ENCODE assay signal across 8 cellular contexts in the genomic region with DNA sequence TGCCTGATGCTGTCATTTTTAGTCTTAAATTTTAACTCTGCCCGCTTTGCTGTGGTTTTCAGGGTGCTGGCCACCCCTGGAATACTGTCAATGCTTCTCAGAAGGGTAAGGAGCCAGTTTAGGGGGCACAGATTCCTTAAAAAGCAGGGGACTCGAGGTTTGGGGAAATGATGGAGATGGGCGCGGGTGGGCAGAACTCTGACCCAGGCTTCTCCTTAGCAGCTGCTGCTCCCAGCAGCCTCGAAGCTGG. TPM values are rescaled to one million over a fixed set of nuclear protein-coding genes. Genes with fewer than 3 reads are reported as not detected.
DNase-seq lines count a peak whose midpoint lies in the region; ATAC-seq and TF ChIP-seq lines count a peak whose summit lies in the region.

No MANE protein-coding gene starts in this region.

- ATAC-seq in activated CD8-positive, alpha-beta memory T cell treated with anti-CD3 and anti-CD28 coated beads, Interleukin-2, amount 10 ng/mL, durations not matched to agents 7 days and 5 days, result no peak
- ATAC-seq in activated naive CD8-positive, alpha-beta T cell treated with anti-CD3 and anti-CD28 coated beads, Interleukin-2, amount 50 U/mL, for 24 hours, result no peak
- no peak for ATAC-seq in PC-3
- no peak for ATAC-seq in GM19035 (IDR thresholded peaks at IDR 0.05; ENCODE audit: unreplicated experiment)

- peaks cover 33% of the 10 kb centered on the region for H3K4me1 Mint-ChIP-seq in activated CD8-positive, alpha-beta memory T cell treated with anti-CD3 and anti-CD28 coated beads, Interleukin-2, amount 10 ng/mL, durations not matched to agents 7 days and 5 days
- peaks cover 77% of the 10 kb centered on the region for H3K4me1 Mint-ChIP-seq in activated naive CD8-positive, alpha-beta T cell treated with anti-CD3 and anti-CD28 coated beads, Interleukin-2, amount 50 U/mL, for 24 hours

- H3K4me1 ChIP-seq in mesodermal cell (ENCODE audit: control insufficient read depth, insufficient read depth, low read length, poor library complexity, severe bottlenecking) (peaks cover 37% of the 10 kb centered on the region), testis (peaks cover 41% of the 10 kb centered on the region), PC-3 (ENCODE audit: insufficient read depth, low read length) (no peaks in the 10 kb centered on the region)

- no peaks in the 10 kb centered on the region for H3F3A ChIP-seq in PC-3 (ENCODE audit: low read length, unreplicated experiment)

- H3K27ac ChIP-seq in mesodermal cell (ENCODE audit: low read depth, low read length, severe bottlenecking) (peak overlapping the region; percentile 50), testis (peak overlapping the region; percentile 80 to 82), PC-3 (ENCODE audit: low read length) (no peak overlapping the region)

- TF ChIP-seq CTCF in testis (IDR thresholded peaks at IDR 0.05) (no peak), PC-3 (conservative IDR thresholded peaks at IDR 0.05; ENCODE audit: low read depth, low read length) (no peak)

- H3K9me3 Mint-ChIP-seq in activated CD8-positive, alpha-beta memory T cell treated with anti-CD3 and anti-CD28 coated beads, Interleukin-2, amount 10 ng/mL, durations not matched to agents 7 days and 5 days (ENCODE audit: low read depth), result no peaks in the 10 kb centered on the region
- H3K9me3 Mint-ChIP-seq in activated naive CD8-positive, alpha-beta T cell treated with anti-CD3 and anti-CD28 coated beads, Interleukin-2, amount 50 U/mL, for 24 hours, result no peaks in the 10 kb centered on the region

- H4K20me1 ChIP-seq in PC-3 (ENCODE audit: low read length), result no peaks in the 10 kb centered on the region

- no peaks in the 10 kb centered on the region for H3K27me3 Mint-ChIP-seq in activated CD8-positive, alpha-beta memory T cell treated with anti-CD3 and anti-CD28 coated beads, Interleukin-2, amount 10 ng/mL, durations not matched to agents 7 days and 5 days
- H3K27me3 Mint-ChIP-seq in activated naive CD8-positive, alpha-beta T cell treated with anti-CD3 and anti-CD28 coated beads, Interleukin-2, amount 50 U/mL, for 24 hours, result no peaks in the 10 kb centered on the region

- H2AFZ ChIP-seq in PC-3 (ENCODE audit: low read length), result no peak overlapping the region

- CTCF ChIA-PET in activated CD8-positive, alpha-beta memory T cell treated with anti-CD3 and anti-CD28 coated beads, Interleukin-2, amount 10 ng/mL, durations not matched to agents 7 days and 5 days (lab: Charles Lee), result interaction anchor here (0.7 to 31.0 kb wide), 31 partner anchors 9 to 252 kb away, joined by 3 to 967 read pairs (median 5); a partner anchor contains a TSS
- CTCF ChIA-PET in PC-3 (lab: Charles Lee), result no interaction called here

- intact Hi-C loops in testis (cut with DNase I; ENCODE audit: low total_unique reads), result no loop called here
- intact Hi-C loops in PC-3 (cut with micrococcal nuclease), result no loop called here

- H3K4me2 ChIP-seq in PC-3 (ENCODE audit: low read length), result no peak overlapping the region

- peaks cover 43% of the 10 kb centered on the region for H3K36me3 Mint-ChIP-seq in activated CD8-positive, alpha-beta memory T cell treated with anti-CD3 and anti-CD28 coated beads, Interleukin-2, amount 10 ng/mL, durations not matched to agents 7 days and 5 days
- peaks cover 65% of the 10 kb centered on the region for H3K36me3 Mint-ChIP-seq in activated naive CD8-positive, alpha-beta T cell treated with anti-CD3 and anti-CD28 coated beads, Interleukin-2, amount 50 U/mL, for 24 hours (ENCODE audit: low read depth)

- TF ChIP-seq POLR2A in testis (IDR thresholded peaks at IDR 0.05), result no peak

- BruUV-seq in PC-3 (replicated peaks; lab: Mats Ljungman, UMichigan), result no TSS peak

- DNase-seq in activated CD8-positive, alpha-beta memory T cell treated with anti-CD3 and anti-CD28 coated beads, Interleukin-2, amount 10 ng/mL, durations not matched to agents 7 days and 5 days, result no peak
- no peak for DNase-seq in activated CD8-positive, alpha-beta memory T cell treated with anti-CD3 and anti-CD28 coated beads for 24 hours
- DNase-seq in activated naive CD8-positive, alpha-beta T cell treated with anti-CD3 and anti-CD28 coated beads, Interleukin-2, amount 50 U/mL, for 24 hours, result no peak
- no peak for DNase-seq in testis
- no peak for DNase-seq in PC-3
- DNase-seq in NCI-H2171 treated with DMSO at 0.1 percent for 48 hours (lab: John Stamatoyannopoulos, UW), result no peak

- no peak overlapping the region for H3K4me3 Mint-ChIP-seq in activated CD8-positive, alpha-beta memory T cell treated with anti-CD3 and anti-CD28 coated beads, Interleukin-2, amount 10 ng/mL, durations not matched to agents 7 days and 5 days
- H3K4me3 Mint-ChIP-seq in activated naive CD8-positive, alpha-beta T cell treated with anti-CD3 and anti-CD28 coated beads, Interleukin-2, amount 50 U/mL, for 24 hours, result peak overlapping the region; percentile 67

- H3K9me2 ChIP-seq in PC-3 (replicated peaks; ENCODE audit: low read length), result no peaks in the 10 kb centered on the region

- H3K27ac Mint-ChIP-seq in activated CD8-positive, alpha-beta memory T cell treated with anti-CD3 and anti-CD28 coated beads, Interleukin-2, amount 10 ng/mL, durations not matched to agents 7 days and 5 days, result peak overlapping the region; percentile 34
- H3K27ac Mint-ChIP-seq in activated naive CD8-positive, alpha-beta T cell treated with anti-CD3 and anti-CD28 coated beads, Interleukin-2, amount 50 U/mL, for 24 hours, result peak overlapping the region; percentile 88

- H3K27me3 ChIP-seq in testis, result no peaks in the 10 kb centered on the region
- no peaks in the 10 kb centered on the region for H3K27me3 ChIP-seq in PC-3 (ENCODE audit: low read length)

- POLR2A ChIA-PET in PC-3 (lab: Charles Lee; ENCODE audit: unreplicated experiment), result no interaction called here

- H3K9me3 ChIP-seq in mesodermal cell (ENCODE audit: control insufficient read depth, low read length) (no peaks in the 10 kb centered on the region), testis (no peaks in the 10 kb centered on the region), PC-3 (ENCODE audit: low read length) (no peaks in the 10 kb centered on the region)

- peaks cover 25% of the 10 kb centered on the region for H3K36me3 ChIP-seq in mesodermal cell (ENCODE audit: control insufficient read depth, insufficient read depth, low read length)
- H3K36me3 ChIP-seq in testis (ENCODE audit: low read depth, missing control alignments), result no peaks in the 10 kb centered on the region
- no peaks in the 10 kb centered on the region for H3K36me3 ChIP-seq in PC-3 (ENCODE audit: low read depth, low read length)

- H3K4me3 ChIP-seq in mesodermal cell (ENCODE audit: extremely low read depth, insufficient read depth, low read length, poor library complexity, severe bottlenecking) (no peak overlapping the region), testis (peak overlapping the region in 1 of 2 donors; percentile 8), PC-3 (ENCODE audit: low read length) (no peak overlapping the region)

- H3K9ac ChIP-seq in PC-3 (ENCODE audit: low read length), result no peak overlapping the region

- H3K79me2 ChIP-seq in PC-3 (ENCODE audit: low read length), result no peaks in the 10 kb centered on the region

- WGBS in mesodermal cell (ENCODE audit: insufficient coverage in 2 of 2), 2 experiments, result 50% methylated on average over 4 to 5 of the region's 5 CpGs
- WGBS in testis, 2 donors, result 10 to 22% methylated on average over 4 to 5 of the region's 5 CpGs

RNA-seq across cellular contexts. Expression of a gene that starts 23.7 kb away (rescaled TPM):
- total RNA-seq in activated CD8-positive, alpha-beta memory T cell treated with anti-CD3 and anti-CD28 coated beads, Interleukin-2, amount 10 ng/mL, durations not matched to agents 7 days and 5 days, result 100 to 1,000 TPM; 118 to 127 TPM
- 11.4 TPM for polyA plus RNA-seq in mesodermal cell (2013, experiment 1 of 2)
- 7.7 TPM for polyA plus RNA-seq in mesodermal cell (2013, experiment 2 of 2)
- total RNA-seq in testis (10 to 100 TPM; 27.8 to 37.0 TPM), PC-3 (2014; rRNA removed) (not detected in 2 replicates)
- 13.7 TPM for polyA plus RNA-seq in testis (ENCODE audit: insufficient read depth, low read depth, low replicate concordance)

RNA-seq across cellular contexts. Expression of a gene that starts 35.8 kb away (rescaled TPM):
- total RNA-seq in activated CD8-positive, alpha-beta memory T cell treated with anti-CD3 and anti-CD28 coated beads, Interleukin-2, amount 10 ng/mL, durations not matched to agents 7 days and 5 days, result 100 to 1,000 TPM; 112 to 116 TPM
- 31.3 TPM for polyA plus RNA-seq in mesodermal cell (2013, experiment 1 of 2)
- polyA plus RNA-seq in mesodermal cell (2013, experiment 2 of 2), result 23.8 TPM
- total RNA-seq in testis (10 to 100 TPM; 65.9 to 81.5 TPM), PC-3 (2014; rRNA removed) (not detected in 2 replicates)
- 66.0 TPM for polyA plus RNA-seq in testis (ENCODE audit: insufficient read depth, low read depth, low replicate concordance)

Comparison
In these comparisons a context has a peak if more than half of its experiments do, and no peak if none do; other contexts are left out.
1. RNA of a gene that starts 23.7 kb away (total RNA-seq): 118 to 127 TPM in activated CD8-positive, alpha-beta memory T cell treated with anti-CD3 and anti-CD28 coated beads, Interleukin-2, amount 10 ng/mL, durations not matched to agents 7 days and 5 days and 27.8 to 37.0 TPM in testis; not detected in PC-3; every median in the first group is over 10 times any median in the second.
2. RNA of a gene that starts 35.8 kb away (total RNA-seq): 112 to 116 TPM in activated CD8-positive, alpha-beta memory T cell treated with anti-CD3 and anti-CD28 coated beads, Interleukin-2, amount 10 ng/mL, durations not matched to agents 7 days and 5 days and 65.9 to 81.5 TPM in testis; not detected in PC-3; every median in the first group is over 10 times any median in the second.